ENCODE assay signal across 21 cellular contexts in the genomic region with DNA sequence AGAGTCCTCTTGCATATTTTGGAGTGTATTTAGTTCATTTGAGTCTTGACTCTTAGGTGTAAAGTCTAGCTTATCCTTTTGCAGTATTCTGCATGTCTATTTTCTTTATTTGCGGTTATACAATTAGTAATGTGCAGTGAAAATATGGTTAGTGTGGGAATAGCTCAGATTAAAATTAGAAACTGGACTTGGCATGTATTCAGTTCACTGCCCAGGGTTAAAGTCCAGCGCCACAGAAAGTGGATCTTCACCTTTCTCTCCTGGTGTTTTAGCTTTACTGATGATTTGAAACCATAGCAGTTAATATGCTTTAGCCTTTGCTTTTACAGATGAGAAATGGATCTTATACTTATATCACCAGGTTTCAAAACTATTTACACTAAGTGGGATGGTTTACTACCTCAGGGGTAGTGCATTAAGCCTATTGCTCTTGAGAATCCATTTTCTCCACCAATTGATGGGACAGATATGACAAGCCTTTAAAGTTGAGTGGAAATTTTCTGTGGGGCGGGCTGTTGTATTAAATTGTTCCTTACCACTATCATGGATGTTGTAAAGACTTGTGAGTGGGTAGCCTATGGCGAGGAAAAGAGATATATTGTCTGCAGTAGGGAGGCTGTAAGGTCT.
"Had no signal": no experiment of that assay in that cellular context is flagged by ENCODE, and none has a peak within 500 bp of the region (broad histone marks: within the 10 kb centered on the region; RNA-seq: fewer than 3 reads in every experiment).

No MANE protein-coding gene starts in this region.

- H3K27ac ChIP-seq: gastrocnemius medialis, heart right ventricle, left ventricle myocardium inferior, neutrophil, sigmoid colon, skin epidermis, stomach, thoracic aorta, transverse colon had no signal

- H3K9me3 Mint-ChIP-seq: naive B cell, nephron progenitor cell had no signal

- H3K9me3 ChIP-seq: gastrocnemius medialis, heart right ventricle, left ventricle myocardium inferior, neutrophil, sigmoid colon, stomach, thoracic aorta, transverse colon had no signal

- H3K36me3 ChIP-seq: gastrocnemius medialis, left ventricle myocardium inferior, neutrophil, sigmoid colon, thoracic aorta, transverse colon had no signal

- H3K27ac Mint-ChIP-seq: naive B cell, nephron progenitor cell had no signal

- H3K36me3 Mint-ChIP-seq: naive B cell had no signal

- H3K27me3 ChIP-seq: gastrocnemius medialis, heart right ventricle, neutrophil, sigmoid colon, stomach, transverse colon had no signal

- H3K4me1 Mint-ChIP-seq: nephron progenitor cell had no signal

- DNase-seq: effector memory CD4-positive, alpha-beta T cell; gastrocnemius medialis; heart right ventricle; hypothalamus; islet precursor cell; left ventricle myocardium inferior; mesendoderm; naive B cell; nephron progenitor cell; posterior cingulate gyrus; sigmoid colon; stimulated activated CD4-positive, alpha-beta T cell treated with anti-CD3 and anti-CD28 coated beads, Interleukin-12 subunit alpha, Interleukin-12 subunit beta, amount 100 ng/mL, for 4 hours; stimulated activated naive CD4-positive, alpha-beta T cell; stomach; substantia nigra; transverse colon had no signal

- H3K4me3 ChIP-seq: gastrocnemius medialis, heart right ventricle, left ventricle myocardium inferior, sigmoid colon, skin epidermis, stomach, thoracic aorta, transverse colon had no signal

- H3K27me3 Mint-ChIP-seq: naive B cell had no signal

- FAIRE-seq: endometrium had no signal

- H3K4me3 Mint-ChIP-seq: naive B cell, nephron progenitor cell had no signal

- ATAC-seq: esophagus mucosa, gastrocnemius medialis, heart right ventricle had no signal
